In genomic region chr10:77710759-77711682, GRCh38 we compare ENCODE assay signal across 1 cellular context.
TF ChIP-seq lines count a peak whose summit lies in the region.

No MANE protein-coding gene starts in this region.

TF ChIP-seq in GM12878, 131 proteins besides CTCF, POLR2A, EP300 and RAD21 (continued from another document):
- TF ChIP-seq TCF3 (IDR thresholded peaks at IDR 0.05; ENCODE audit: borderline replicate concordance, insufficient read depth, low read depth, low read length): 0 out of 2 replicates have a peak, but pooled peaks have one; percentile 54
- TF ChIP-seq USF1 (IDR thresholded peaks at IDR 0.05; ENCODE audit: borderline replicate concordance, extremely low read length, insufficient read depth, low read depth, low read length): no peak
- TF ChIP-seq MYC (IDR thresholded peaks at IDR 0.05; ENCODE audit: insufficient read depth, insufficient read length, insufficient replicate concordance, low read length, severe bottlenecking): no peak
- no peak for TF ChIP-seq ATF7 (IDR thresholded peaks at IDR 0.05; ENCODE audit: low read depth)
- no peak for TF ChIP-seq USF2 (IDR thresholded peaks at IDR 0.05; ENCODE audit: borderline replicate concordance, low read depth, low read length)
- TF ChIP-seq CBFB (IDR thresholded peaks at IDR 0.05; ENCODE audit: low read depth): no peak
- TF ChIP-seq NR2F1 (conservative IDR thresholded peaks at IDR 0.05): 0 out of 2 replicates have a peak, but pooled peaks have one; percentile 43
- no peak for TF ChIP-seq PRDM15 (CRISPR knock-in tag; IDR thresholded peaks at IDR 0.05)
- TF ChIP-seq CUX1 (IDR thresholded peaks at IDR 0.05; ENCODE audit: insufficient replicate concordance, low read depth, low read length): no peak
- TF ChIP-seq HDAC6 (IDR thresholded peaks at IDR 0.05; ENCODE audit: unreplicated experiment): no peak
- 0 out of 2 replicates have a peak, but pooled peaks have one; percentile 0 for TF ChIP-seq EED (IDR thresholded peaks at IDR 0.05; ENCODE audit: low read depth)
- peak in 1 of 2 experiments; percentile 59; a peak in 1 of 4 replicates for TF ChIP-seq BHLHE40 (IDR thresholded peaks at IDR 0.05; ENCODE audit: borderline replicate concordance in 1 of 2, low read depth in 2 of 2, low read length in 1 of 2)
- TF ChIP-seq TARDBP (IDR thresholded peaks at IDR 0.05; ENCODE audit: borderline replicate concordance): no peak
- peak; percentile 13; the same call in 1 of the 3 replicates for TF ChIP-seq POU2F2 (IDR thresholded peaks at IDR 0.05; ENCODE audit: borderline replicate concordance, low read depth, low read length)
- TF ChIP-seq PAX8 (IDR thresholded peaks at IDR 0.05): no peak
- no peak for TF ChIP-seq STAT1 (conservative IDR thresholded peaks at IDR 0.05)
- TF ChIP-seq GATAD2B (conservative IDR thresholded peaks at IDR 0.05; ENCODE audit: low read depth): 0 out of 2 replicates have a peak, but pooled peaks have one; percentile 64
- TF ChIP-seq ZSCAN29 (IDR thresholded peaks at IDR 0.05): no peak
- no peak for TF ChIP-seq RELB (IDR thresholded peaks at IDR 0.05; ENCODE audit: low read depth)
- no peak for TF ChIP-seq RAD51 (IDR thresholded peaks at IDR 0.05)
- no peak for TF ChIP-seq MEF2B (IDR thresholded peaks at IDR 0.05; ENCODE audit: partially characterized antibody, poor library complexity, severe bottlenecking)
- TF ChIP-seq ETV6 (conservative IDR thresholded peaks at IDR 0.05 in 1 of 2, IDR thresholded peaks at IDR 0.05 in 1 of 2; ENCODE audit: borderline replicate concordance in 1 of 2, low read depth in 1 of 2): no peak
- no peak for TF ChIP-seq RFX5 (IDR thresholded peaks at IDR 0.05; ENCODE audit: low read depth, low read length)
- TF ChIP-seq ZZZ3 (IDR thresholded peaks at IDR 0.05; ENCODE audit: control insufficient read depth, insufficient read length, low read depth): no peak
- no peak for TF ChIP-seq YBX1 (IDR thresholded peaks at IDR 0.05)
- no peak for TF ChIP-seq BCL11A (IDR thresholded peaks at IDR 0.05; ENCODE audit: low read depth, low read length)
- no peak for TF ChIP-seq SP1 (IDR thresholded peaks at IDR 0.05; ENCODE audit: low read depth, low read length)
- TF ChIP-seq PKNOX1 (IDR thresholded peaks at IDR 0.05): no peak
- peak; percentile 51; the same call in 1 of the 2 replicates for TF ChIP-seq YY1 (IDR thresholded peaks at IDR 0.05; ENCODE audit: low read depth, low read length)
- no peak for TF ChIP-seq ESRRA (IDR thresholded peaks at IDR 0.05; ENCODE audit: low read length)
- TF ChIP-seq EGR1 (IDR thresholded peaks at IDR 0.05; ENCODE audit: borderline replicate concordance in 1 of 2, low read depth in 2 of 2, low read length in 2 of 2): no peak
